Comparison of ENCODE assay signal across 1 cellular context in genomic region chr12:12819221-12819620, GRCh38.
TF ChIP-seq lines count a peak whose summit lies in the region.

No MANE protein-coding gene starts in this region.

TF ChIP-seq in endothelial cell of umbilical vein, 7 proteins besides CTCF, POLR2A, EP300 and RAD21:
- no peak for TF ChIP-seq GATA2 (IDR thresholded peaks at IDR 0.05; ENCODE audit: insufficient read depth, insufficient read length, low read depth, low read length)
- no peak for TF ChIP-seq POLR2AphosphoS5 (IDR thresholded peaks at IDR 0.05; ENCODE audit: insufficient read depth, low read depth, low read length)
- no peak for TF ChIP-seq MAX (IDR thresholded peaks at IDR 0.05; ENCODE audit: insufficient read depth, insufficient read length)
- TF ChIP-seq EZH2 (IDR thresholded peaks at IDR 0.05; ENCODE audit: borderline replicate concordance, low read depth, low read length, severe bottlenecking), result no peak
- TF ChIP-seq MYC (IDR thresholded peaks at IDR 0.05; ENCODE audit: low read depth, low read length), result no peak
- no peak for TF ChIP-seq FOS (IDR thresholded peaks at IDR 0.05; ENCODE audit: borderline replicate concordance, insufficient read depth, low read length)
- TF ChIP-seq JUN (IDR thresholded peaks at IDR 0.05; ENCODE audit: borderline replicate concordance, insufficient read depth, insufficient read length, low read depth), result no peak
